8 cellular contexts compared by ENCODE assay signal in genomic region chr5:82356808-82357671, GRCh38.
DNase-seq lines count a peak whose midpoint lies in the region; ATAC-seq, FAIRE-seq and TF ChIP-seq lines count a peak whose summit lies in the region.

No MANE protein-coding gene starts in this region.

- H3K27ac ChIP-seq in VCaP: 0 out of 2 replicates have a peak overlapping the region, but pooled peaks have one; percentile 24
- peak overlapping the region; percentile 73 for H3K27ac ChIP-seq in mammary epithelial cell (ENCODE audit: insufficient read depth, low read depth, low read length)
- H3K27ac ChIP-seq in mesenchymal stem cell (ENCODE audit: low read length, poor library complexity, severe bottlenecking): no peak overlapping the region

- H3K4me2 ChIP-seq in mammary epithelial cell (ENCODE audit: insufficient read depth, low read depth, low read length) (peak overlapping the region; percentile 4), mesenchymal stem cell (ENCODE audit: low read length, poor library complexity, severe bottlenecking) (no peak overlapping the region)

- H3K36me3 ChIP-seq in mammary epithelial cell (ENCODE audit: insufficient read depth, low read length) (no peaks in the 10 kb centered on the region), mesenchymal stem cell (ENCODE audit: control insufficient read depth in 1 of 2, insufficient read depth in 2 of 2, low read depth in 1 of 2, low read length in 2 of 2) (no peaks in the 10 kb centered on the region)

- no peaks in the 10 kb centered on the region for H3K79me2 ChIP-seq in mammary epithelial cell (ENCODE audit: insufficient read depth, low read length)

- peak overlapping the region; percentile 29 for H2BK120ac ChIP-seq in mesenchymal stem cell (ENCODE audit: low read depth, low read length)

- TF ChIP-seq CTCF in VCaP (conservative IDR thresholded peaks at IDR 0.05) (no peak), mammary epithelial cell (conservative IDR thresholded peaks at IDR 0.05 in 1 of 2, IDR thresholded peaks at IDR 0.05 in 1 of 2; ENCODE audit: extremely low read depth in 1 of 2, insufficient read depth in 1 of 2, low read depth in 1 of 2, low read length in 2 of 2) (no peak)

- in situ Hi-C loops in mammary epithelial cell (cut with MboI; ENCODE audit: low sequenced_read_pairs in 2 of 2): loop anchor here (10.0 to 25.0 kb wide), 5 partner anchors 280 to 1205 kb away; partner anchors contain the start of gene VCAN (in 1 of the 2)

- peak overlapping the region; percentile 39 for H3K9ac ChIP-seq in mammary epithelial cell (ENCODE audit: insufficient read depth, low read length)
- H3K9ac ChIP-seq in mesenchymal stem cell (ENCODE audit: low read length): peak overlapping the region; percentile 61

- peak overlapping the region; percentile 66 for H4K8ac ChIP-seq in mesenchymal stem cell (ENCODE audit: low read length)

- H3K9me3 ChIP-seq in mammary epithelial cell (replicated peaks; ENCODE audit: insufficient read depth, low read length) (no peaks in the 10 kb centered on the region), mesenchymal stem cell (ENCODE audit: control insufficient read depth, low read length) (no peaks in the 10 kb centered on the region)

- ATAC-seq in HG03378 (IDR thresholded peaks at IDR 0.05; ENCODE audit: unreplicated experiment): peak; percentile 79
- ATAC-seq in stimulated activated effector memory CD8-positive, alpha-beta T cell treated with anti-CD3 and anti-CD28 coated beads, Interleukin-12 subunit alpha, Interleukin-12 subunit beta, amount 100 ng/mL, for 72 hours: peak; percentile 90

- dilution Hi-C loops in mammary epithelial cell (cut with HindIII; ENCODE audit: low sequenced_read_pairs): loop anchor here (5.0 kb wide), 1 partner anchor 55 kb away; no protein-coding TSS in a partner anchor

- peak overlapping the region; percentile 49 to 77 for H2BK12ac ChIP-seq in mesenchymal stem cell (ENCODE audit: low read length in 2 of 2)

- FAIRE-seq in GM12891 (lab: Jason Lieb, UNC): peak; percentile 38

- no peak for DNase-seq in GM12891 (ENCODE audit: insufficient read length, low spot score)
- peak; percentile 99 for DNase-seq in mammary epithelial cell
- DNase-seq in mesenchymal stem cell: peak; percentile 54
- DNase-seq in stimulated activated effector memory CD8-positive, alpha-beta T cell treated with anti-CD3 and anti-CD28 coated beads, Interleukin-12 subunit alpha, Interleukin-12 subunit beta, amount 100 ng/mL, for 72 hours (ENCODE audit: low spot score in 2 of 2): peak; percentile 25 to 72
- no peak for DNase-seq in cerebellar cortex (ENCODE audit: low spot score)
- DNase-seq in NCI-H1092 treated with DMSO at 0.1 percent for 48 hours (lab: John Stamatoyannopoulos, UW): no peak

- peak overlapping the region in 1 of 2 experiments; percentile 76 for H3K14ac ChIP-seq in mesenchymal stem cell (ENCODE audit: low read length in 2 of 2)

- H4K20me1 ChIP-seq in mammary epithelial cell (ENCODE audit: insufficient read depth, low read length): no peaks in the 10 kb centered on the region

- no peak overlapping the region for H2BK15ac ChIP-seq in mesenchymal stem cell (ENCODE audit: low read depth, poor library complexity, severe bottlenecking)

- H3K4me3 Mint-ChIP-seq in stimulated activated effector memory CD8-positive, alpha-beta T cell treated with anti-CD3 and anti-CD28 coated beads, Interleukin-12 subunit alpha, Interleukin-12 subunit beta, amount 100 ng/mL, for 72 hours: peak overlapping the region; percentile 62

- no peaks in the 10 kb centered on the region for H3K9me3 Mint-ChIP-seq in stimulated activated effector memory CD8-positive, alpha-beta T cell treated with anti-CD3 and anti-CD28 coated beads, Interleukin-12 subunit alpha, Interleukin-12 subunit beta, amount 100 ng/mL, for 72 hours

- CTCF ChIA-PET in mammary epithelial cell (lab: Charles Lee; ENCODE audit: low non-redundant PET): no interaction called here

- H3K4me1 Mint-ChIP-seq in stimulated activated effector memory CD8-positive, alpha-beta T cell treated with anti-CD3 and anti-CD28 coated beads, Interleukin-12 subunit alpha, Interleukin-12 subunit beta, amount 100 ng/mL, for 72 hours: peaks cover 32% of the 10 kb centered on the region

- BruUV-seq in mammary epithelial cell (replicated peaks; lab: Mats Ljungman, UMichigan): TSS peak; percentile 94

- WGBS in mammary epithelial cell (ENCODE audit: low coverage, missing lambda C conversion rate): 52% methylated on average over 14 of the region's 14 CpGs
- 44% methylated on average over 14 of the region's 14 CpGs for WGBS in mesenchymal stem cell

- no peak overlapping the region for H3K23ac ChIP-seq in mesenchymal stem cell (ENCODE audit: low read length in 2 of 2)

- peak overlapping the region; percentile 94 for H3K27ac Mint-ChIP-seq in stimulated activated effector memory CD8-positive, alpha-beta T cell treated with anti-CD3 and anti-CD28 coated beads, Interleukin-12 subunit alpha, Interleukin-12 subunit beta, amount 100 ng/mL, for 72 hours

- no peaks in the 10 kb centered on the region for H3K36me3 Mint-ChIP-seq in stimulated activated effector memory CD8-positive, alpha-beta T cell treated with anti-CD3 and anti-CD28 coated beads, Interleukin-12 subunit alpha, Interleukin-12 subunit beta, amount 100 ng/mL, for 72 hours

- H3K27me3 ChIP-seq in mammary epithelial cell (ENCODE audit: insufficient read depth, low read length): no peaks in the 10 kb centered on the region
- no peaks in the 10 kb centered on the region for H3K27me3 ChIP-seq in mesenchymal stem cell (ENCODE audit: control insufficient read depth in 1 of 2, insufficient read depth in 1 of 2, low read length in 2 of 2)

- H3K4ac ChIP-seq in mesenchymal stem cell (ENCODE audit: low read depth in 1 of 2, low read length in 2 of 2): peak overlapping the region in 1 of 2 experiments; percentile 68

- no peak overlapping the region for H3K4me3 ChIP-seq in mammary epithelial cell (replicated peaks in 1 of 3; ENCODE audit: insufficient read depth in 1 of 3, low read depth in 2 of 3, low read length in 3 of 3)
- peak overlapping the region in 1 of 2 experiments; percentile 35 for H3K4me3 ChIP-seq in mesenchymal stem cell (ENCODE audit: insufficient read depth in 1 of 2, low read depth in 1 of 2, low read length in 2 of 2)

- intact Hi-C loops in mammary epithelial cell (cut with micrococcal nuclease): loop anchor here (2.0 to 10.0 kb wide), 2 partner anchors 64 to 718 kb away; partner anchors contain the start of genes TMEM167A and XRCC4

- peaks cover 11% of the 10 kb centered on the region for H3K4me1 ChIP-seq in mammary epithelial cell (ENCODE audit: insufficient read depth, low read length)
- H3K4me1 ChIP-seq in mesenchymal stem cell (ENCODE audit: control insufficient read depth, insufficient read depth, low read depth, low read length): peaks cover 5% of the 10 kb centered on the region

- peak overlapping the region; percentile 82 to 84 for H3K18ac ChIP-seq in mesenchymal stem cell (ENCODE audit: low read depth in 1 of 2, low read length in 2 of 2)

- no peak overlapping the region for H2BK5ac ChIP-seq in mesenchymal stem cell (ENCODE audit: low read depth, low read length, poor library complexity, severe bottlenecking)

- peak overlapping the region; percentile 36 for H2AFZ ChIP-seq in mammary epithelial cell (ENCODE audit: low read depth, low read length)
- peak overlapping the region; percentile 61 for H2AFZ ChIP-seq in mesenchymal stem cell (ENCODE audit: low read depth, low read length)

- H4K91ac ChIP-seq in mesenchymal stem cell (ENCODE audit: low read length): peak overlapping the region; percentile 66

- H2AK5ac ChIP-seq in mesenchymal stem cell (ENCODE audit: low read length, severe bottlenecking): no peak overlapping the region

- TF ChIP-seq POLR2A in GM12891 (IDR thresholded peaks at IDR 0.05; ENCODE audit: low read depth, low read length): no peak

- H3K79me1 ChIP-seq in mesenchymal stem cell (replicated peaks; ENCODE audit: low read length, poor library complexity, severe bottlenecking): no peaks in the 10 kb centered on the region

TF ChIP-seq in GM12891, 5 proteins besides CTCF, POLR2A, EP300 and RAD21:
- TF ChIP-seq PAX5 (IDR thresholded peaks at IDR 0.05; ENCODE audit: insufficient read depth, low read length, severe bottlenecking) (no peak), TAF1 (IDR thresholded peaks at IDR 0.05; ENCODE audit: low read depth, low read length) (no peak), SPI1 (IDR thresholded peaks at IDR 0.05; ENCODE audit: low read depth, low read length) (no peak), POU2F2 (IDR thresholded peaks at IDR 0.05; ENCODE audit: low read depth, low read length) (no peak), POLR2AphosphoS5 (IDR thresholded peaks at IDR 0.05; ENCODE audit: low read depth, low read length) (no peak)
TF ChIP-seq in GM12891: peak in this region for 0.

Comparison
In these comparisons a context has a peak if more than half of its experiments do, and no peak if none do; other contexts are left out.
1. DNase-seq: peak in mammary epithelial cell (single experiment), mesenchymal stem cell (single experiment) and stimulated activated effector memory CD8-positive, alpha-beta T cell treated with anti-CD3 and anti-CD28 coated beads, Interleukin-12 subunit alpha, Interleukin-12 subunit beta, amount 100 ng/mL, for 72 hours (2 of 2); none in GM12891 (single experiment), cerebellar cortex (single experiment) and NCI-H1092 treated with DMSO at 0.1 percent for 48 hours (single experiment).